Comparison of ENCODE assay signal across 1 cellular context in genomic region chr15:73965094-73965729, GRCh38.
TF ChIP-seq lines count a peak whose summit lies in the region.

No MANE protein-coding gene starts in this region.

TF ChIP-seq in WTC11, 78 proteins besides CTCF, POLR2A, EP300 and RAD21 (continued from another document):
- no peak for TF ChIP-seq PRDM15 (CRISPR knock-in tag; IDR thresholded peaks at IDR 0.05)
